34 cellular contexts compared by ENCODE assay signal in genomic region chr6:140354296-140354695, GRCh38.
"Had no signal": no experiment of that assay in that cellular context is flagged by ENCODE, and none has a peak within 500 bp of the region (broad histone marks: within the 10 kb centered on the region; RNA-seq: fewer than 3 reads in every experiment).

No MANE protein-coding gene starts in this region.

- DNase-seq: Karpas-422, Kasumi-1, KG1, MG63, MM.1S, MV-4-11, NCI-H1048, NCI-H1092, NCI-H1092 treated with DMSO at 0.1 percent for 48 hours, NCI-H1105, NCI-H1105 treated with DMSO at 0.1 percent for 48 hours, NCI-H1417, NCI-H1417 treated with DMSO at 0.1 percent for 48 hours, NCI-H1436, NCI-H1436 treated with DMSO at 0.1 percent for 48 hours, NCI-H146, NCI-H1694, NCI-H1694 treated with DMSO at 0.1 percent for 48 hours, NCI-H187, NCI-H1930, NCI-H2029, NCI-H2029 treated with DMSO at 0.1 percent for 48 hours, NCI-H2081, NCI-H2081 treated with DMSO at 0.1 percent for 48 hours, NCI-H2107, NCI-H2171, NCI-H2171 treated with DMSO at 0.1 percent for 48 hours, NCI-H2227 treated with DMSO at 0.1 percent for 48 hours, NCI-H345, NCI-H446, NCI-H446 treated with DMSO at 0.1 percent for 48 hours, NCI-H510A, NCI-H510A treated with DMSO at 0.1 percent for 48 hours had no signal

- H3K27ac ChIP-seq: KMS-11 had no signal

- H3K27me3 ChIP-seq: MG63 had no signal

- H3K9me3 ChIP-seq: MG63 had no signal

- H3K9ac ChIP-seq: KMS-11 had no signal

- H3K4me2 ChIP-seq: KMS-11 had no signal

- H3K36me3 ChIP-seq: MG63 had no signal

- H3K4me3 ChIP-seq: MG63 had no signal
